8 cellular contexts compared by ENCODE assay signal in genomic region chr4:242121-242848, GRCh38.
DNase-seq lines count a peak whose midpoint lies in the region; ATAC-seq and TF ChIP-seq lines count a peak whose summit lies in the region.

No MANE protein-coding gene starts in this region.

- H3K9me3 Mint-ChIP-seq in T-cell: peaks cover 0 to 5% (median 4%) of the 10 kb centered on the region in 3 donors

- peaks cover 12 to 14% (median 12%) of the 10 kb centered on the region in 3 donors for H3K4me1 Mint-ChIP-seq in T-cell

- DNase-seq in SIG-M5 treated with dmso at 0.1 percent for 504 hours (lab: John Stamatoyannopoulos, UW; ENCODE audit: unreplicated experiment) (peak; percentile 8), SIG-M5 (lab: John Stamatoyannopoulos, UW) (no peak), LoVo (ENCODE audit: low spot score) (peak; percentile 33), T-cell (peak; percentile 45 to 73 (median 60)), ascending aorta (ENCODE audit: low spot score in 2 of 2) (peak in 1 of 2 donors; percentile 72), hippocampal formation (lab: John Stamatoyannopoulos, UW) (peak; percentile 64 to 69)

- H3K27me3 Mint-ChIP-seq in T-cell: no peaks in the 10 kb centered on the region

- CTCF ChIA-PET in T-cell (lab: Charles Lee): interaction anchor here in 1 of 2 donors (0.6 to 1.2 kb wide), 3 partner anchors 13 to 382 kb away, joined by 3 to 4 read pairs (median 3); partner anchors contain the start of gene ZNF718

- H3K4me3 Mint-ChIP-seq in T-cell: peak overlapping the region; percentile 77 to 86 (median 78)

- H3K4me3 ChIP-seq in ascending aorta (peak overlapping the region; percentile 60 to 65), skin epidermis (peak overlapping the region; percentile 15 to 40 (median 24))

- H3K27ac ChIP-seq in ascending aorta: peak overlapping the region in 1 of 2 donors; percentile 65
- H3K27ac ChIP-seq in skin epidermis: peak overlapping the region in 3 of 21 experiments; percentile 23 to 59 (median 44)

- TF ChIP-seq CTCF in ascending aorta (IDR thresholded peaks at IDR 0.05): peak; percentile 67 to 81 (median 73)

- no peaks in the 10 kb centered on the region for H3K4me1 ChIP-seq in ascending aorta

- peaks cover 9% of the 10 kb centered on the region in 2 donors for H3K9me3 ChIP-seq in ascending aorta

- ATAC-seq in T-cell (replicated peaks in 1 of 4) (peak; percentile 93 to 98 (median 96)), GM21619 (IDR thresholded peaks at IDR 0.05; ENCODE audit: unreplicated experiment) (no peak)

- no peaks in the 10 kb centered on the region for H3K36me3 ChIP-seq in ascending aorta

- intact Hi-C loops in ascending aorta (cut with DNase I): no loop called here

- peaks cover 4% of the 10 kb centered on the region for H3K36me3 Mint-ChIP-seq in T-cell

- peak overlapping the region; percentile 88 to 91 for H3K27ac Mint-ChIP-seq in T-cell

- H3K27me3 ChIP-seq in ascending aorta: no peaks in the 10 kb centered on the region

- POLR2A ChIA-PET in T-cell (lab: Charles Lee): no interaction called here
